In the genomic region with DNA sequence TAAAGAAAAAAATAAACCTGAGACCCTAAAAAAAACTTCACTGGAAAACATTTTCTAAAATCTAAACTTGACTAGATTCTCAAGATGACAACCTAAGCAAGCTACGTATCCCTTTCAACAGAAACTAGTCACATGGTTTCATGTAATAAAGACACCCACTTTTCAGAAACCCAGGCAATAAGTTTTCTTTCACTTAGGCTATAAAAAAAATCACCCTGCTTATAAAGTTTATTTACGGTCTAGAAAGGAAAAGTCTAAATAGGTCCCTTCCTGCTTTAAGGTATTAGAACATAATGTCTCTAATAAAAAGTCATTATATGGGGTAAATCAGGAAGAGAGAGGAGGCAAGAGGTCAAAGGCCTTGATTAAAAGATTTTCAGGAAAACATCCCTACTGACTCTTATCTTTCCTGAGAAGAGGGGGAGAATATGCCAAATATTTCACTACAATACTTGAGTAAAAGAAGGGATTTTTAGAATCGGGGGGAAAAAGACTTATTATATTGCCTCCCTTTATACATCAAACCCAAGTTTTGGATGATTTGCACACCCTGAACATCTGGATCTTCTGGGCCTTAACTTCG, we compare ENCODE assay signal across 11 cellular contexts. TPM values are rescaled to one million over a fixed set of nuclear protein-coding genes. Genes with fewer than 3 reads are reported as not detected.
DNase-seq lines count a peak whose midpoint lies in the region; ATAC-seq and TF ChIP-seq lines count a peak whose summit lies in the region.
"Had no signal": no experiment of that assay in that cellular context is flagged by ENCODE, and none has a peak within 500 bp of the region (broad histone marks: within the 10 kb centered on the region; RNA-seq: fewer than 3 reads in every experiment).

No MANE protein-coding gene starts in this region.

- peak overlapping the region; percentile 43 for H3K4me3 ChIP-seq in DOHH2 (ENCODE audit: low read length)
- peak overlapping the region in 3 of 4 donors; percentile 5 to 30 (median 7) for H3K4me3 ChIP-seq in gastrocnemius medialis
- H3K4me3 ChIP-seq in MM.1S (ENCODE audit: low read length) = no peak overlapping the region

- H3K27me3 ChIP-seq in DOHH2 (ENCODE audit: control insufficient read depth, low read length) (no peaks in the 10 kb centered on the region), gastrocnemius medialis (no peaks in the 10 kb centered on the region), MM.1S (replicated peaks; ENCODE audit: insufficient read depth, low read length) (no peaks in the 10 kb centered on the region)

- H3K4me3 Mint-ChIP-seq in IgD-negative memory B cell = peak overlapping the region; percentile 69 to 89 (median 86)
- peak overlapping the region; percentile 38 for H3K4me3 Mint-ChIP-seq in central memory CD8-positive, alpha-beta T cell

- peak; percentile 72 for ATAC-seq in central memory CD8-positive, alpha-beta T cell (replicated peaks; ENCODE audit: extremely low read depth, poor library complexity, severe bottlenecking)
- peak in 1 of 2 donors; percentile 35 for ATAC-seq in gastrocnemius medialis
- ATAC-seq in HG03097 (IDR thresholded peaks at IDR 0.05; ENCODE audit: low FRiP score, unreplicated experiment) = no peak
- no peak for ATAC-seq in GM19328 (IDR thresholded peaks at IDR 0.05; ENCODE audit: unreplicated experiment)
- ATAC-seq: naive thymus-derived CD8-positive, alpha-beta T cell had no signal

- peaks cover 0 to under 1% (median 0%) of the 10 kb centered on the region in 3 donors for H3K9me3 Mint-ChIP-seq in IgD-negative memory B cell
- H3K9me3 Mint-ChIP-seq in central memory CD8-positive, alpha-beta T cell = no peaks in the 10 kb centered on the region
- H3K9me3 Mint-ChIP-seq: naive thymus-derived CD8-positive, alpha-beta T cell had no signal

- H2AFZ ChIP-seq in MM.1S (ENCODE audit: low read length) = no peak overlapping the region

- H3F3A ChIP-seq in DOHH2 (ENCODE audit: control insufficient read depth, insufficient read depth) (0 out of 2 replicates have a peak, but pooled peaks cover 2% of the 10 kb centered on the region), MM.1S (ENCODE audit: insufficient read depth, low read length) (no peaks in the 10 kb centered on the region)

- H3K36me3 ChIP-seq in DOHH2 (ENCODE audit: control insufficient read depth, low read length) (0 out of 2 replicates have a peak, but pooled peaks cover 2% of the 10 kb centered on the region), gastrocnemius medialis (peaks cover 0 to 5% of the 10 kb centered on the region in 2 donors), MM.1S (replicated peaks; ENCODE audit: insufficient read depth, low read length) (no peaks in the 10 kb centered on the region)

- H3K4me2 ChIP-seq in DOHH2 (ENCODE audit: low read length) (peak overlapping the region; percentile 54), MM.1S (ENCODE audit: low read depth, low read length) (no peak overlapping the region)

- TF ChIP-seq POLR2A in gastrocnemius medialis (IDR thresholded peaks at IDR 0.05) = no peak

- intact Hi-C loops in gastrocnemius medialis (cut with DNase I; ENCODE audit: low total_unique reads) = no loop called here

- H4K20me1 ChIP-seq in DOHH2 (ENCODE audit: control insufficient read depth, insufficient read depth, low read depth, low read length) = no peaks in the 10 kb centered on the region
- no peaks in the 10 kb centered on the region for H4K20me1 ChIP-seq in MM.1S (ENCODE audit: insufficient read depth, low read length)

- H3K27ac ChIP-seq in DOHH2 (ENCODE audit: low read depth, low read length) = peak overlapping the region; percentile 38
- peak overlapping the region; percentile 76 to 100 (median 90) for H3K27ac ChIP-seq in gastrocnemius medialis
- no peak overlapping the region for H3K27ac ChIP-seq in MM.1S (ENCODE audit: low read length)

- no peaks in the 10 kb centered on the region for H3K9me3 ChIP-seq in DOHH2 (ENCODE audit: control insufficient read depth, insufficient read depth, low read length)
- H3K9me3 ChIP-seq in gastrocnemius medialis = no peaks in the 10 kb centered on the region
- H3K9me3 ChIP-seq in MM.1S (replicated peaks; ENCODE audit: insufficient read depth, low read length) = no peaks in the 10 kb centered on the region

- H3K79me2 ChIP-seq in DOHH2 (ENCODE audit: control insufficient read depth, low read length) (peaks cover 41% of the 10 kb centered on the region), MM.1S (ENCODE audit: low read length) (peaks cover 11% of the 10 kb centered on the region)

- TF ChIP-seq CTCF in DOHH2 (IDR thresholded peaks at IDR 0.05; ENCODE audit: low read depth, low read length, poor library complexity, severe bottlenecking) (no peak), gastrocnemius medialis (IDR thresholded peaks at IDR 0.05 in 4 of 5, conservative IDR thresholded peaks at IDR 0.05 in 1 of 5) (no peak), MM.1S (IDR thresholded peaks at IDR 0.05; ENCODE audit: low read length) (no peak)

- no peaks in the 10 kb centered on the region for H3K9me2 ChIP-seq in DOHH2 (replicated peaks; ENCODE audit: control insufficient read depth, low read length)
- H3K9me2 ChIP-seq in MM.1S (replicated peaks; ENCODE audit: insufficient read depth, low read length) = no peaks in the 10 kb centered on the region

- H3K9ac ChIP-seq in MM.1S (ENCODE audit: low read length) = no peak overlapping the region

- in situ Hi-C loops in gastrocnemius medialis (cut with MboI; ENCODE audit: low sequenced_read_pairs in 4 of 4) = loop anchor here in 1 of 4 donors (10.0 kb wide), 1 partner anchor 48 kb away; no protein-coding TSS in a partner anchor

- no peak for DNase-seq in central memory CD8-positive, alpha-beta T cell (ENCODE audit: low spot score in 2 of 2)
- DNase-seq in gastrocnemius medialis (no peak), NCI-H2227 treated with DMSO at 0.1 percent for 48 hours (lab: John Stamatoyannopoulos, UW) (no peak), MM.1S (no peak)
- DNase-seq: naive thymus-derived CD8-positive, alpha-beta T cell; NCI-H2081; SHP77 treated with DMSO at 0.1 percent for 48 hours had no signal

- peak overlapping the region; percentile 63 to 85 (median 78) for H3K27ac Mint-ChIP-seq in IgD-negative memory B cell
- peak overlapping the region; percentile 77 for H3K27ac Mint-ChIP-seq in central memory CD8-positive, alpha-beta T cell (ENCODE audit: low read depth)

- H3K4me1 ChIP-seq in DOHH2 (ENCODE audit: control insufficient read depth, low read length) (peaks cover 42% of the 10 kb centered on the region), gastrocnemius medialis (peaks cover 40 to 64% of the 10 kb centered on the region in 2 donors), MM.1S (ENCODE audit: low read length) (no peaks in the 10 kb centered on the region)

- no peaks in the 10 kb centered on the region for H3K27me3 Mint-ChIP-seq in IgD-negative memory B cell
- no peaks in the 10 kb centered on the region for H3K27me3 Mint-ChIP-seq in central memory CD8-positive, alpha-beta T cell
- H3K27me3 Mint-ChIP-seq: naive thymus-derived CD8-positive, alpha-beta T cell had no signal

- H3K36me3 Mint-ChIP-seq in IgD-negative memory B cell = no peaks in the 10 kb centered on the region
- peaks cover 2% of the 10 kb centered on the region for H3K36me3 Mint-ChIP-seq in central memory CD8-positive, alpha-beta T cell (ENCODE audit: insufficient read depth)

- peaks cover 29 to 35% (median 32%) of the 10 kb centered on the region in 3 donors for H3K4me1 Mint-ChIP-seq in IgD-negative memory B cell
- H3K4me1 Mint-ChIP-seq in central memory CD8-positive, alpha-beta T cell = peaks cover 25% of the 10 kb centered on the region

RNA-seq across cellular contexts. Expression of gene CLIP1, which starts 9.5 kb away (rescaled TPM):
- polyA plus RNA-seq in IgD-negative memory B cell = 26.8 TPM
- total RNA-seq in gastrocnemius medialis = 100 to 1,000 TPM; 371 to 626 (median 552) TPM
